In genomic region chr3:194632983-194633348, GRCh38 we compare ENCODE assay signal across 9 cellular contexts. TPM values are rescaled to one million over a fixed set of nuclear protein-coding genes. Genes with fewer than 3 reads are reported as not detected.
A peak's percentile ranks its signal among the peaks of the same experiment; 100 is the strongest.
DNase-seq lines count a peak whose midpoint lies in the region; ATAC-seq and TF ChIP-seq lines count a peak whose summit lies in the region.
"Had no signal": no experiment of that assay in that cellular context is flagged by ENCODE, and none has a peak within 500 bp of the region (broad histone marks: within the 10 kb centered on the region; RNA-seq: fewer than 3 reads in every experiment).

No MANE protein-coding gene starts in this region.

- H3K4me1 Mint-ChIP-seq in activated naive CD8-positive, alpha-beta T cell treated with anti-CD3 and anti-CD28 coated beads, Interleukin-2, amount 10 ng/mL, durations not matched to agents 7 days and 5 days = peaks cover 5% of the 10 kb centered on the region

- no peaks in the 10 kb centered on the region for H4K20me1 ChIP-seq in IMR-90 (ENCODE audit: insufficient read depth, low read length)

- DNase-seq in IMR-90 (no peak), iris pigment epithelial cell (ENCODE audit: low read depth) (peak; percentile 38), NCI-H187 treated with DMSO at 0.1 percent for 48 hours (lab: John Stamatoyannopoulos, UW) (no peak), NOMO-1 treated with dmso at 0.1 percent for 144 hours (lab: John Stamatoyannopoulos, UW; ENCODE audit: unreplicated experiment) (no peak)
- no peak for DNase-seq in activated naive CD8-positive, alpha-beta T cell treated with anti-CD3 and anti-CD28 coated beads, Interleukin-2, amount 10 ng/mL, durations not matched to agents 7 days and 5 days
- DNase-seq in stimulated activated naive CD8-positive, alpha-beta T cell treated with anti-CD3 and anti-CD28 coated beads, Interleukin-15, Interleukin-2, amounts not matched to agents 100 U/mL and 50 U/mL, for 24 hours = peak; percentile 38

- no peak overlapping the region for H3K27ac Mint-ChIP-seq in activated naive CD8-positive, alpha-beta T cell treated with anti-CD3 and anti-CD28 coated beads, Interleukin-2, amount 10 ng/mL, durations not matched to agents 7 days and 5 days

- no peaks in the 10 kb centered on the region for H3K9me3 Mint-ChIP-seq in activated naive CD8-positive, alpha-beta T cell treated with anti-CD3 and anti-CD28 coated beads, Interleukin-2, amount 10 ng/mL, durations not matched to agents 7 days and 5 days

- peak overlapping the region; percentile 71 for H3K9ac ChIP-seq in IMR-90 (ENCODE audit: low read depth, low read length)

- peaks cover 3% of the 10 kb centered on the region for H3K27me3 Mint-ChIP-seq in activated naive CD8-positive, alpha-beta T cell treated with anti-CD3 and anti-CD28 coated beads, Interleukin-2, amount 10 ng/mL, durations not matched to agents 7 days and 5 days

- H2BK20ac ChIP-seq in IMR-90 (ENCODE audit: low read depth, low read length) = no peak overlapping the region

- H2BK15ac ChIP-seq in IMR-90 (ENCODE audit: low read depth, low read length) = no peak overlapping the region

- dilution Hi-C loops in IMR-90 (cut with HindIII; ENCODE audit: low sequenced_read_pairs, unreplicated experiment) = no loop called here

- peak overlapping the region; percentile 81 for H3K4me2 ChIP-seq in IMR-90 (ENCODE audit: low read depth, low read length)

- H2AK9ac ChIP-seq in IMR-90 (replicated peaks; ENCODE audit: low read depth, low read length, poor library complexity) = peak overlapping the region; percentile 91

- intact Hi-C loops in IMR-90 (cut with micrococcal nuclease) = loop anchor here (1.0 kb wide), 1 partner anchor 299 kb away; no protein-coding TSS in a partner anchor

- TF ChIP-seq CTCF in IMR-90 (conservative IDR thresholded peaks at IDR 0.05; ENCODE audit: low read depth, low read length) = no peak

- H4K91ac ChIP-seq in IMR-90 (ENCODE audit: insufficient read depth, low read depth, low read length) = no peak overlapping the region; the same call in 1 of the 2 replicates

- H3K4ac ChIP-seq in IMR-90 (ENCODE audit: low read depth, low read length) = peak overlapping the region; percentile 75; the same call in 1 of the 2 replicates

- peak overlapping the region; percentile 64 for H3K27ac ChIP-seq in IMR-90 (ENCODE audit: insufficient read depth, low read length)

- 0% methylated on average over 6 of the region's 50 CpGs; no CpG with 5 or more reads in 1 of the 2 experiments for WGBS in IMR-90 (ENCODE audit: extremely low coverage in 2 of 2, insufficient read length in 1 of 2), 2 experiments

- CTCF ChIA-PET in IMR-90 (lab: Yijun Ruan, JAX) = interaction anchor here (0.6 to 1.0 kb wide), 2 partner anchors 206 to 226 kb away, joined by 3 read pairs; no protein-coding TSS in a partner anchor

- peak overlapping the region; percentile 2 to 50; a peak in 3 of 4 replicates for H4K8ac ChIP-seq in IMR-90 (ENCODE audit: low read depth in 2 of 2, low read length in 2 of 2)

- peaks cover 11% of the 10 kb centered on the region for H3K9me1 ChIP-seq in IMR-90 (ENCODE audit: insufficient read depth, low read length)

- peak overlapping the region; percentile 75 for H3K4me3 ChIP-seq in IMR-90 (ENCODE audit: insufficient read depth, low read depth, low read length)

- H3K56ac ChIP-seq in IMR-90 (ENCODE audit: extremely low read depth, insufficient read depth, low read length) = no peak overlapping the region; the same call in 1 of the 2 replicates

- POLR2A ChIA-PET in IMR-90 (lab: Charles Lee; ENCODE audit: unreplicated experiment) = no interaction called here
- POLR2A ChIA-PET in activated naive CD8-positive, alpha-beta T cell treated with anti-CD3 and anti-CD28 coated beads, Interleukin-2, amount 10 ng/mL, durations not matched to agents 7 days and 5 days (lab: Charles Lee) = no interaction called here

- TF ChIP-seq RAD21 in IMR-90 (IDR thresholded peaks at IDR 0.05; ENCODE audit: low read length) = no peak

- in situ Hi-C loops in IMR-90 (cut with MboI; ENCODE audit: low sequenced_read_pairs) = no loop called here

- BruUV-seq in IMR-90 (replicated peaks; lab: Mats Ljungman, UMichigan) = no TSS peak

- H3K23ac ChIP-seq in IMR-90 (ENCODE audit: low read depth, low read length) = peak overlapping the region; percentile 36

- peaks cover 17% of the 10 kb centered on the region; the same call in 1 of the 2 replicates for H3K36me3 ChIP-seq in IMR-90 (ENCODE audit: control insufficient read depth, insufficient read depth, low read length)
- H3K36me3 ChIP-seq: adrenal gland had no signal

- H3K27me3 ChIP-seq in IMR-90 (ENCODE audit: control insufficient read depth, insufficient read depth, low read length) = no peaks in the 10 kb centered on the region
- H3K27me3 ChIP-seq: adrenal gland had no signal

- H3K36me3 Mint-ChIP-seq in activated naive CD8-positive, alpha-beta T cell treated with anti-CD3 and anti-CD28 coated beads, Interleukin-2, amount 10 ng/mL, durations not matched to agents 7 days and 5 days = peaks cover 10% of the 10 kb centered on the region

- peak; percentile 59 for ATAC-seq in GM18498 (IDR thresholded peaks at IDR 0.05; ENCODE audit: unreplicated experiment)
- peak; percentile 42 for ATAC-seq in GM21576 (IDR thresholded peaks at IDR 0.05; ENCODE audit: unreplicated experiment)
- ATAC-seq in IMR-90 (ENCODE audit: low read depth) = peak; percentile 62
- peak; percentile 70 for ATAC-seq in activated naive CD8-positive, alpha-beta T cell treated with anti-CD3 and anti-CD28 coated beads, Interleukin-2, amount 10 ng/mL, durations not matched to agents 7 days and 5 days (ENCODE audit: low read depth)
- peak; percentile 54 for ATAC-seq in stimulated activated naive CD8-positive, alpha-beta T cell treated with anti-CD3 and anti-CD28 coated beads, Interleukin-15, Interleukin-2, amounts not matched to agents 100 U/mL and 50 U/mL, for 24 hours

- peak overlapping the region; percentile 81; the same call in 1 of the 2 replicates for H3K14ac ChIP-seq in IMR-90 (replicated peaks; ENCODE audit: low read depth, low read length)

- peaks cover 20 to 44% of the 10 kb centered on the region in 2 experiments for H3K79me1 ChIP-seq in IMR-90 (ENCODE audit: low read depth in 1 of 2, low read length in 2 of 2)

- H3K4me3 Mint-ChIP-seq in activated naive CD8-positive, alpha-beta T cell treated with anti-CD3 and anti-CD28 coated beads, Interleukin-2, amount 10 ng/mL, durations not matched to agents 7 days and 5 days = peak overlapping the region; percentile 88

- peak overlapping the region; percentile 68 for H2AK5ac ChIP-seq in IMR-90 (ENCODE audit: low read depth, low read length)

- H3K9me3 ChIP-seq in IMR-90 (ENCODE audit: control insufficient read depth, insufficient read depth, low read length) = no peaks in the 10 kb centered on the region; the same call in 1 of the 2 replicates
- H3K9me3 ChIP-seq: adrenal gland had no signal

- peaks cover 3% of the 10 kb centered on the region for H3K4me1 ChIP-seq in IMR-90 (ENCODE audit: control insufficient read depth, insufficient read depth, low read length)
- H3K4me1 ChIP-seq: adrenal gland had no signal

- H4K5ac ChIP-seq in IMR-90 (ENCODE audit: low read depth, low read length) = peak overlapping the region; percentile 7; the same call in 1 of the 2 replicates

- peak overlapping the region; percentile 21; the same call in 1 of the 2 replicates for H3K18ac ChIP-seq in IMR-90 (ENCODE audit: low read depth, low read length)

- peak overlapping the region; percentile 62 for H2BK5ac ChIP-seq in IMR-90 (ENCODE audit: low read depth, low read length, poor library complexity, severe bottlenecking)

- no peak for TF ChIP-seq POLR2A in IMR-90 (IDR thresholded peaks at IDR 0.05; ENCODE audit: low read depth, low read length)

- H2BK120ac ChIP-seq in IMR-90 (ENCODE audit: low read depth, low read length) = 0 out of 2 replicates have a peak overlapping the region, but pooled peaks have one; percentile 7

- H2AFZ ChIP-seq in IMR-90 (replicated peaks; ENCODE audit: low read length, poor library complexity) = peak overlapping the region; percentile 93

TF ChIP-seq in IMR-90, 13 proteins besides CTCF, POLR2A, EP300 and RAD21 (continues in another document):
- TF ChIP-seq BHLHE40 (IDR thresholded peaks at IDR 0.05; ENCODE audit: low read depth, low read length) (no peak), MAFK (IDR thresholded peaks at IDR 0.05; ENCODE audit: low read depth, low read length) (no peak), CEBPB (IDR thresholded peaks at IDR 0.05; ENCODE audit: low read depth, low read length) (no peak), RFX5 (IDR thresholded peaks at IDR 0.05; ENCODE audit: low read depth, low read length) (no peak), CHD1 (IDR thresholded peaks at IDR 0.05; ENCODE audit: low read depth, low read length) (no peak), FOS (IDR thresholded peaks at IDR 0.05; ENCODE audit: low read depth, low read length) (no peak), RCOR1 (IDR thresholded peaks at IDR 0.05; ENCODE audit: insufficient replicate concordance, low read length) (no peak), SMC3 (IDR thresholded peaks at IDR 0.05; ENCODE audit: low read depth, low read length) (no peak), MXI1 (IDR thresholded peaks at IDR 0.05; ENCODE audit: borderline replicate concordance, low read depth, low read length) (no peak)

RNA-seq across cellular contexts. Expression of gene TMEM44, which starts 0.3 kb away (rescaled TPM):
- total RNA-seq in IMR-90 (2012; rRNA removed) = 7.8 and 9.7 TPM in 2 replicates
- polyA plus RNA-seq in IMR-90 (2012; rRNA removed) = 22.4 and 24.2 TPM in 2 replicates
- 13.9 and 18.1 TPM in 2 replicates for polyA plus RNA-seq in IMR-90 (2012; cell fraction: cytosol; rRNA removed)
- 104 and 111 TPM in 2 replicates for polyA plus RNA-seq in IMR-90 (2012; cell fraction: nucleus; rRNA removed; ENCODE audit: low replicate concordance)
- 1 to 10 TPM; 6.3 to 8.1 TPM for total RNA-seq in activated naive CD8-positive, alpha-beta T cell treated with anti-CD3 and anti-CD28 coated beads, Interleukin-2, amount 10 ng/mL, durations not matched to agents 7 days and 5 days

RNA-seq across cellular contexts. Expression of gene LSG1, which starts 39.0 kb away (rescaled TPM):
- total RNA-seq in IMR-90 (2012; rRNA removed) = 45.2 and 46.7 TPM in 2 replicates
- polyA plus RNA-seq in IMR-90 (2012; rRNA removed) = 25.2 and 26.8 TPM in 2 replicates
- 4.7 and 9.8 TPM in 2 replicates for polyA plus RNA-seq in IMR-90 (2012; cell fraction: cytosol; rRNA removed)
- polyA plus RNA-seq in IMR-90 (2012; cell fraction: nucleus; rRNA removed; ENCODE audit: low replicate concordance) = 14.1 and 59.8 TPM in 2 replicates
- 10 to 100 TPM; 47.3 to 55.2 TPM for total RNA-seq in activated naive CD8-positive, alpha-beta T cell treated with anti-CD3 and anti-CD28 coated beads, Interleukin-2, amount 10 ng/mL, durations not matched to agents 7 days and 5 days

RNA-seq across cellular contexts. Expression of gene FAM43A, which starts 52.7 kb away (rescaled TPM):
- total RNA-seq in IMR-90 (2012; rRNA removed) = 3.0 and 3.1 TPM in 2 replicates
- 11.2 and 11.5 TPM in 2 replicates for polyA plus RNA-seq in IMR-90 (2012; rRNA removed)
- 8.8 and 20.4 TPM in 2 replicates for polyA plus RNA-seq in IMR-90 (2012; cell fraction: cytosol; rRNA removed)
- 30.0 and 63.1 TPM in 2 replicates for polyA plus RNA-seq in IMR-90 (2012; cell fraction: nucleus; rRNA removed; ENCODE audit: low replicate concordance)
- total RNA-seq in activated naive CD8-positive, alpha-beta T cell treated with anti-CD3 and anti-CD28 coated beads, Interleukin-2, amount 10 ng/mL, durations not matched to agents 7 days and 5 days = 1 to 10 TPM; 5.1 to 6.6 TPM

Comparison
In these comparisons a context has a peak if more than half of its experiments do, and no peak if none do; other contexts are left out.
1. DNase-seq: peak in iris pigment epithelial cell (single experiment) and stimulated activated naive CD8-positive, alpha-beta T cell treated with anti-CD3 and anti-CD28 coated beads, Interleukin-15, Interleukin-2, amounts not matched to agents 100 U/mL and 50 U/mL, for 24 hours (single experiment); none in IMR-90 (single experiment), activated naive CD8-positive, alpha-beta T cell treated with anti-CD3 and anti-CD28 coated beads, Interleukin-2, amount 10 ng/mL, durations not matched to agents 7 days and 5 days (single experiment), NCI-H187 treated with DMSO at 0.1 percent for 48 hours (single experiment) and NOMO-1 treated with dmso at 0.1 percent for 144 hours (single experiment).
2. Peak in every context shown above with its lines, with median percentiles within 50 percentile points of each other: ATAC-seq.